In genomic region chr18:49020621-49021021, GRCh38 we compare ENCODE assay signal across 13 cellular contexts.
DNase-seq lines count a peak whose midpoint lies in the region; ATAC-seq and TF ChIP-seq lines count a peak whose summit lies in the region.
"Had no signal": no experiment of that assay in that cellular context is flagged by ENCODE, and none has a peak within 500 bp of the region (broad histone marks: within the 10 kb centered on the region; RNA-seq: fewer than 3 reads in every experiment).

No MANE protein-coding gene starts in this region.

- no TSS peak for BruUV-seq in PC-9 (replicated peaks; lab: Mats Ljungman, UMichigan)

- peak overlapping the region; percentile 85 for H3K4me2 ChIP-seq in PC-9

- no peaks in the 10 kb centered on the region for H3K9me2 ChIP-seq in PC-9 (ENCODE audit: insufficient read depth)

- no peaks in the 10 kb centered on the region for H3K36me3 ChIP-seq in PC-9 (ENCODE audit: low read depth)
- no peaks in the 10 kb centered on the region for H3K36me3 ChIP-seq in stomach

- no peak for DNase-seq in activated CD4-positive, alpha-beta T cell treated with anti-CD3 and anti-CD28 coated beads, Interleukin-2, amount 10 ng/mL, durations not matched to agents 7 days and 5 days
- DNase-seq in activated CD4-positive, alpha-beta T cell treated with anti-CD3 and anti-CD28 coated beads, Interleukin-2, amount 50 U/mL, for 4 hours, result no peak
- DNase-seq in PC-9 (peak in 1 of 2 experiments; percentile 14), foreskin keratinocyte (peak; percentile 28 to 58), stomach (peak; percentile 23), NOMO-1 treated with dmso at 0.1 percent for 144 hours (lab: John Stamatoyannopoulos, UW; ENCODE audit: unreplicated experiment) (no peak), NCI-H1417 (lab: John Stamatoyannopoulos, UW) (no peak), dermis blood vessel endothelial cell (no peak)
- DNase-seq: activated CD8-positive, alpha-beta T cell treated with anti-CD3 and anti-CD28 coated beads, Interleukin-2, amount 10 ng/mL, durations not matched to agents 7 days and 5 days; cerebellar nuclear complex; NCI-H2171 had no signal

- peaks cover 41% of the 10 kb centered on the region for H3K4me1 ChIP-seq in PC-9 (replicated peaks; ENCODE audit: insufficient read depth)
- H3K4me1 ChIP-seq in foreskin keratinocyte, result peaks cover 13% of the 10 kb centered on the region
- peaks cover 0 to 8% (median 3%) of the 10 kb centered on the region in 4 donors for H3K4me1 ChIP-seq in stomach

- H3K36me3 Mint-ChIP-seq in activated CD4-positive, alpha-beta T cell treated with anti-CD3 and anti-CD28 coated beads, Interleukin-2, amount 10 ng/mL, durations not matched to agents 7 days and 5 days (ENCODE audit: low read depth), result no peaks in the 10 kb centered on the region
- H3K36me3 Mint-ChIP-seq: activated naive CD4-positive, alpha-beta T cell treated with anti-CD3 and anti-CD28 coated beads, Interleukin-2, amount 50 U/mL, for 24 hours had no signal

- CTCF ChIA-PET in activated CD4-positive, alpha-beta T cell treated with anti-CD3 and anti-CD28 coated beads, Interleukin-2, amount 10 ng/mL, durations not matched to agents 7 days and 5 days (lab: Charles Lee), result no interaction called here
- CTCF ChIA-PET in PC-9 (lab: Charles Lee), result no interaction called here

- H3K27ac ChIP-seq in PC-9, result peak overlapping the region; percentile 64; the same call in 1 of the 2 replicates
- H3K27ac ChIP-seq in foreskin keratinocyte, result peak overlapping the region; percentile 81
- H3K27ac ChIP-seq in stomach, result no peak overlapping the region

- H3K9me3 ChIP-seq in PC-9 (ENCODE audit: insufficient read depth, low read depth) (no peaks in the 10 kb centered on the region), stomach (no peaks in the 10 kb centered on the region)

- H2AFZ ChIP-seq in PC-9, result no peak overlapping the region

- H3K27me3 Mint-ChIP-seq in activated CD4-positive, alpha-beta T cell treated with anti-CD3 and anti-CD28 coated beads, Interleukin-2, amount 10 ng/mL, durations not matched to agents 7 days and 5 days, result no peaks in the 10 kb centered on the region
- H3K27me3 Mint-ChIP-seq: activated naive CD4-positive, alpha-beta T cell treated with anti-CD3 and anti-CD28 coated beads, Interleukin-2, amount 50 U/mL, for 24 hours had no signal

- H3K4me3 ChIP-seq in PC-9 (peak overlapping the region; percentile 56; the same call in 1 of the 2 replicates), stomach (no peak overlapping the region)

- H3F3A ChIP-seq in PC-9 (ENCODE audit: insufficient read depth, low read depth), result no peaks in the 10 kb centered on the region; the same call in 1 of the 2 replicates

- no peaks in the 10 kb centered on the region for H4K20me1 ChIP-seq in PC-9 (ENCODE audit: insufficient read depth)

- H3K27me3 ChIP-seq in PC-9 (ENCODE audit: insufficient read depth, low read depth) (no peaks in the 10 kb centered on the region), foreskin keratinocyte (no peaks in the 10 kb centered on the region), stomach (no peaks in the 10 kb centered on the region)

- H3K27ac Mint-ChIP-seq in activated CD4-positive, alpha-beta T cell treated with anti-CD3 and anti-CD28 coated beads, Interleukin-2, amount 10 ng/mL, durations not matched to agents 7 days and 5 days, result peak overlapping the region; percentile 20
- H3K27ac Mint-ChIP-seq: activated CD8-positive, alpha-beta T cell treated with anti-CD3 and anti-CD28 coated beads, Interleukin-2, amount 10 ng/mL, durations not matched to agents 7 days and 5 days; activated naive CD4-positive, alpha-beta T cell treated with anti-CD3 and anti-CD28 coated beads, Interleukin-2, amount 50 U/mL, for 24 hours had no signal

- POLR2A ChIA-PET in activated CD4-positive, alpha-beta T cell treated with anti-CD3 and anti-CD28 coated beads, Interleukin-2, amount 10 ng/mL, durations not matched to agents 7 days and 5 days (lab: Charles Lee), result no interaction called here
- POLR2A ChIA-PET in PC-9 (lab: Charles Lee; ENCODE audit: unreplicated experiment), result interaction anchor here (1.0 kb wide), 1 partner anchor 65 kb away, joined by 7 read pairs; no protein-coding TSS in a partner anchor

- H3K4me1 Mint-ChIP-seq in activated CD4-positive, alpha-beta T cell treated with anti-CD3 and anti-CD28 coated beads, Interleukin-2, amount 10 ng/mL, durations not matched to agents 7 days and 5 days, result peaks cover 17% of the 10 kb centered on the region
- H3K4me1 Mint-ChIP-seq: activated naive CD4-positive, alpha-beta T cell treated with anti-CD3 and anti-CD28 coated beads, Interleukin-2, amount 50 U/mL, for 24 hours had no signal

- no peak for TF ChIP-seq POLR2A in stomach (IDR thresholded peaks at IDR 0.05)

- no peak overlapping the region for H3K4me3 Mint-ChIP-seq in activated CD4-positive, alpha-beta T cell treated with anti-CD3 and anti-CD28 coated beads, Interleukin-2, amount 10 ng/mL, durations not matched to agents 7 days and 5 days
- H3K4me3 Mint-ChIP-seq: activated CD8-positive, alpha-beta T cell treated with anti-CD3 and anti-CD28 coated beads, Interleukin-2, amount 10 ng/mL, durations not matched to agents 7 days and 5 days; activated naive CD4-positive, alpha-beta T cell treated with anti-CD3 and anti-CD28 coated beads, Interleukin-2, amount 50 U/mL, for 24 hours had no signal

- no peaks in the 10 kb centered on the region for H3K9me3 Mint-ChIP-seq in activated CD4-positive, alpha-beta T cell treated with anti-CD3 and anti-CD28 coated beads, Interleukin-2, amount 10 ng/mL, durations not matched to agents 7 days and 5 days
- H3K9me3 Mint-ChIP-seq: activated naive CD4-positive, alpha-beta T cell treated with anti-CD3 and anti-CD28 coated beads, Interleukin-2, amount 50 U/mL, for 24 hours had no signal

- peaks cover 5% of the 10 kb centered on the region; the same call in 1 of the 2 replicates for H3K79me2 ChIP-seq in PC-9 (ENCODE audit: low read depth)

- ATAC-seq in foreskin keratinocyte, result no peak
- ATAC-seq: activated CD8-positive, alpha-beta T cell treated with anti-CD3 and anti-CD28 coated beads, Interleukin-2, amount 10 ng/mL, durations not matched to agents 7 days and 5 days; sciatic nerve had no signal

- no peak for TF ChIP-seq CTCF in PC-9 (conservative IDR thresholded peaks at IDR 0.05)
- TF ChIP-seq CTCF in foreskin keratinocyte (conservative IDR thresholded peaks at IDR 0.05), result no peak
- TF ChIP-seq CTCF in stomach (IDR thresholded peaks at IDR 0.05), result no peak

- intact Hi-C loops in PC-9 (cut with micrococcal nuclease; ENCODE audit: unreplicated experiment) (loop anchor here (1.0 to 10.0 kb wide), 7 partner anchors 22 to 343 kb away; no protein-coding TSS in a partner anchor), stomach (cut with DNase I; ENCODE audit: low total_unique reads) (no loop called here)

- TF ChIP-seq EP300 in stomach (IDR thresholded peaks at IDR 0.05), result no peak

- 85 to 100% (median 91%) methylated on average over 7 to 13 of the region's 13 CpGs for WGBS in stomach, 5 donors

Comparison
In these comparisons a context has a peak if more than half of its experiments do, and no peak if none do; other contexts are left out.
1. DNase-seq: peak in foreskin keratinocyte (2 of 2) and stomach (single experiment); none in activated CD4-positive, alpha-beta T cell treated with anti-CD3 and anti-CD28 coated beads, Interleukin-2, amount 10 ng/mL, durations not matched to agents 7 days and 5 days (single experiment), activated CD4-positive, alpha-beta T cell treated with anti-CD3 and anti-CD28 coated beads, Interleukin-2, amount 50 U/mL, for 4 hours (0 of 2), NOMO-1 treated with dmso at 0.1 percent for 144 hours (single experiment), NCI-H1417 (0 of 3) and dermis blood vessel endothelial cell (single experiment).
2. H3K27ac ChIP-seq: peak in PC-9 (single experiment) and foreskin keratinocyte (single experiment); none in stomach (0 of 5).